ENCODE assay signal across 9 cellular contexts in the genomic region with DNA sequence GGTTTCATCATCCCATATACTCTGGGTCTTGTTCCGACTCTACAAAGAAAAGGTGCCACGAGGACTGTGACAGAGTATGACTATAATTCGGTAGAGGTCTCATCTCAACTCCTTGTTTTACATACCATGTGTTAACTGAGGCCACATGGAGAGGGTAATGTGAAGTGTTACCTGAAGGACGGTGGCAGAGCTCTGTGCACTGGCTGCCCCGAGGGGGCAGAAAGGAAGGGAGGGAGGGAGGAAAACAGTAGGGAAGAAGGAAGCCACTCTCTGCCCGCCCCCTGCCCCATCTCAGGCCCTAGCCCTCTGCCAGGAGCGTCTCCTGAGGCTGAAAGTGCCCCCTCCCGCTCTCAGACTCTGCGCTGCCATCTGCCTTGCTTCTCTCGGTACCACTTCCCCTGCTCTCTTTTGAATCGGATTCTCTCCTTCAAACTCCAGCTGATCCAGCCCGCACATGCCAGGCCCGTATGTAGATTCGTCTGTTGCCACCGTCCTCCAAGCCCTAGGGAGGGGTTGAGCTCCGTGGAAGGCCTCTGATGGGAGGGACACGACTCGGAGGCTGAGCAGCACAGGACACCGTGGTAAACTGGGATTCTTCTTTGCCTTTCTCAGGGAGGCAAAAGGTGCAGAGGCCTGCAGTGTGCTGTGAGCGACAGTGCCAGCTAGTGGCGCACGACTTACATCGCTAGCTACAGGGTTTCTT.
A peak's percentile ranks its signal among the peaks of the same experiment; 100 is the strongest.
DNase-seq lines count a peak whose midpoint lies in the region; ATAC-seq and TF ChIP-seq lines count a peak whose summit lies in the region.
"Had no signal": no experiment of that assay in that cellular context is flagged by ENCODE, and none has a peak within 500 bp of the region (broad histone marks: within the 10 kb centered on the region; RNA-seq: fewer than 3 reads in every experiment).

No MANE protein-coding gene starts in this region.

- TF ChIP-seq CTCF in VCaP (conservative IDR thresholded peaks at IDR 0.05): peak; percentile 97

- in situ Hi-C loops in T47D (cut with HindIII; ENCODE audit: low pct_unique_long_range_greater_than_20kb, low sequenced_read_pairs): no loop called here

- no peak overlapping the region for H3K27ac ChIP-seq in VCaP
- H3K27ac ChIP-seq: neutrophil had no signal

- ATAC-seq in GM18519 (IDR thresholded peaks at IDR 0.05; ENCODE audit: low FRiP score, unreplicated experiment): peak; percentile 93
- no peak for ATAC-seq in GM19452 (IDR thresholded peaks at IDR 0.05; ENCODE audit: unreplicated experiment)
- no peak for ATAC-seq in GM18867 (IDR thresholded peaks at IDR 0.05; ENCODE audit: unreplicated experiment)

- peak; percentile 40 for DNase-seq in M059J (ENCODE audit: low read depth)
- peak; percentile 72 to 91 for DNase-seq in T47D (ENCODE audit: low read depth in 1 of 2, low spot score in 1 of 2)
- peak; percentile 85 for DNase-seq in iPS-NIHi7 (ENCODE audit: extremely low spot score)
- peak; percentile 24 to 53 for DNase-seq in stimulated activated CD4-positive, alpha-beta T cell treated with anti-CD3 and anti-CD28 coated beads, Interleukin-12 subunit alpha, Interleukin-12 subunit beta, amount 100 ng/mL, for 24 hours (ENCODE audit: low read depth in 2 of 2)
